In genomic region chr11:85062626-85063025, GRCh38 we compare ENCODE assay signal across 15 cellular contexts.
DNase-seq lines count a peak whose midpoint lies in the region; ATAC-seq, FAIRE-seq and TF ChIP-seq lines count a peak whose summit lies in the region.
"Had no signal": no experiment of that assay in that cellular context is flagged by ENCODE, and none has a peak within 500 bp of the region (broad histone marks: within the 10 kb centered on the region; RNA-seq: fewer than 3 reads in every experiment).

No MANE protein-coding gene starts in this region.

- no peak for TF ChIP-seq POLR2A in sigmoid colon (IDR thresholded peaks at IDR 0.05)

- no peak for TF ChIP-seq CTCF in sigmoid colon (IDR thresholded peaks at IDR 0.05)

- no peaks in the 10 kb centered on the region for H3K27me3 ChIP-seq in sigmoid colon
- H3K27me3 ChIP-seq: BE2C, SJSA1 had no signal

- no peaks in the 10 kb centered on the region for H3K9me3 ChIP-seq in sigmoid colon
- H3K9me3 ChIP-seq: BE2C, SJSA1 had no signal

- H3K36me3 ChIP-seq in sigmoid colon: no peaks in the 10 kb centered on the region
- H3K36me3 ChIP-seq: BE2C, SJSA1 had no signal

- FAIRE-seq in GM18507 (lab: Jason Lieb, UNC): peak; percentile 69
- FAIRE-seq: endothelial cell of umbilical vein had no signal

- ATAC-seq in GM19468 (IDR thresholded peaks at IDR 0.05; ENCODE audit: extremely low read depth, unreplicated experiment): peak; percentile 97
- ATAC-seq in HG02884 (IDR thresholded peaks at IDR 0.05; ENCODE audit: unreplicated experiment): peak; percentile 100
- ATAC-seq in HG03469 (IDR thresholded peaks at IDR 0.05; ENCODE audit: unreplicated experiment): peak; percentile 100

- H3K4me1 ChIP-seq in sigmoid colon: no peaks in the 10 kb centered on the region
- H3K4me1 ChIP-seq: BE2C, SJSA1 had no signal

- intact Hi-C loops in sigmoid colon (cut with DNase I): no loop called here

- TF ChIP-seq EP300 in sigmoid colon (IDR thresholded peaks at IDR 0.05): no peak

- H3K27ac ChIP-seq in sigmoid colon: no peak overlapping the region
- H3K27ac ChIP-seq: SJSA1 had no signal

- H3K4me3 ChIP-seq in sigmoid colon: no peak overlapping the region
- H3K4me3 ChIP-seq: SJSA1 had no signal

- DNase-seq in GM18507 (ENCODE audit: extremely low spot score, insufficient read length, low read depth) (peak; percentile 0), sigmoid colon (no peak), OCI-M2 (lab: John Stamatoyannopoulos, UW; ENCODE audit: unreplicated experiment) (no peak)
- DNase-seq in stimulated activated CD4-positive, alpha-beta T cell treated with anti-CD3 and anti-CD28 coated beads, Interleukin-2, amount 100 ng/mL, for 48 hours: no peak
- DNase-seq in activated CD4-positive, CD25-positive, alpha-beta regulatory T cell treated with anti-CD3 and anti-CD28 coated beads, Interleukin-2, amount 50 U/mL, for 72 hours: no peak
- DNase-seq: activated B cell treated with CpG ODN at 0.5 μM for 24 hours, BE2C, EL, MV-4-11, NCI-H524 treated with DMSO at 0.1 percent for 48 hours had no signal
